ENCODE assay signal across 18 cellular contexts in genomic region chr9:96230002-96230401, GRCh38.
DNase-seq lines count a peak whose midpoint lies in the region; FAIRE-seq and TF ChIP-seq lines count a peak whose summit lies in the region.
"Had no signal": no experiment of that assay in that cellular context is flagged by ENCODE, and none has a peak within 500 bp of the region (broad histone marks: within the 10 kb centered on the region; RNA-seq: fewer than 3 reads in every experiment).

No MANE protein-coding gene starts in this region.

- peaks cover 5% of the 10 kb centered on the region for H3K4me1 Mint-ChIP-seq in endodermal cell
- peaks cover 6% of the 10 kb centered on the region for H3K4me1 Mint-ChIP-seq in type B pancreatic cell (ENCODE audit: unreplicated experiment)

- H3F3A ChIP-seq in Loucy (ENCODE audit: low read depth), result no peaks in the 10 kb centered on the region

- no peak overlapping the region for H2AFZ ChIP-seq in Loucy (ENCODE audit: low read length)
- H2AFZ ChIP-seq: PC-9 had no signal

- peaks cover 9% of the 10 kb centered on the region for H3K9me3 Mint-ChIP-seq in endodermal cell
- peaks cover 4% of the 10 kb centered on the region for H3K9me3 Mint-ChIP-seq in type B pancreatic cell

- H3K4me3 ChIP-seq in Loucy (ENCODE audit: low read length, poor library complexity, severe bottlenecking), result no peak overlapping the region
- no peak overlapping the region for H3K4me3 ChIP-seq in endodermal cell (ENCODE audit: low read length)
- H3K4me3 ChIP-seq: PC-9, SJSA1 had no signal

- no peak overlapping the region for H3K27ac ChIP-seq in endodermal cell (ENCODE audit: low read depth, low read length)
- H3K27ac ChIP-seq: PC-9, SJSA1 had no signal

- no peak overlapping the region for H3K27ac Mint-ChIP-seq in endodermal cell
- H3K27ac Mint-ChIP-seq in type B pancreatic cell, result no peak overlapping the region

- H3K4me2 ChIP-seq in Loucy (ENCODE audit: low read depth, low read length, poor library complexity, severe bottlenecking), result no peak overlapping the region
- H3K4me2 ChIP-seq: PC-9 had no signal

- no peak for TF ChIP-seq POLR2A in H54 (IDR thresholded peaks at IDR 0.05; ENCODE audit: low read depth, low read length)

- H3K79me2 ChIP-seq in Loucy (ENCODE audit: insufficient read depth, low read length), result no peaks in the 10 kb centered on the region

- H4K20me1 ChIP-seq in Loucy (ENCODE audit: insufficient read depth, low read length, poor library complexity, severe bottlenecking), result no peaks in the 10 kb centered on the region

- H3K27me3 Mint-ChIP-seq in endodermal cell (ENCODE audit: insufficient read depth) (peaks cover 1% of the 10 kb centered on the region), type B pancreatic cell (peaks cover 5% of the 10 kb centered on the region)

- FAIRE-seq in H54 (lab: Jason Lieb, UNC), result peak; percentile 65
- FAIRE-seq: GM12891, GM18507 had no signal

- no peaks in the 10 kb centered on the region; the same call in 1 of the 2 replicates for H3K9me3 ChIP-seq in Loucy (ENCODE audit: insufficient read depth, low read depth, low read length)
- H3K9me3 ChIP-seq in endodermal cell (ENCODE audit: control insufficient read depth, low read length), result peaks cover 3% of the 10 kb centered on the region
- H3K9me3 ChIP-seq: SJSA1 had no signal

- DNase-seq in H54 (ENCODE audit: insufficient read length, low spot score), result no peak
- DNase-seq in endodermal cell, result no peak
- DNase-seq in type B pancreatic cell (ENCODE audit: extremely low spot score, unreplicated experiment), result no peak
- DNase-seq in AML-193 (lab: John Stamatoyannopoulos, UW), result no peak
- DNase-seq in mucosa of gallbladder (ENCODE audit: low spot score), result no peak
- DNase-seq in UCSD-AML1 (lab: John Stamatoyannopoulos, UW; ENCODE audit: unreplicated experiment), result no peak
- DNase-seq: DMS 273 treated with DMSO at 0.1 percent for 48 hours, Kasumi-1, NCI-H1092 treated with DMSO at 0.1 percent for 48 hours, NCI-H146, NCI-H2029 treated with DMSO at 0.1 percent for 48 hours, NCI-H2171, NCI-H526, PC-9 had no signal

- H3K4me1 ChIP-seq in Loucy (ENCODE audit: insufficient read depth, low read length, poor library complexity, severe bottlenecking), result no peaks in the 10 kb centered on the region
- H3K4me1 ChIP-seq in endodermal cell (ENCODE audit: control insufficient read depth, insufficient read depth, low read length), result no peaks in the 10 kb centered on the region
- H3K4me1 ChIP-seq: SJSA1 had no signal

- H3K4me3 Mint-ChIP-seq in endodermal cell, result no peak overlapping the region
- H3K4me3 Mint-ChIP-seq in type B pancreatic cell, result no peak overlapping the region

- H3K27me3 ChIP-seq in Loucy (ENCODE audit: insufficient read depth, low read length, poor library complexity, severe bottlenecking) (peaks cover 30% of the 10 kb centered on the region), endodermal cell (ENCODE audit: control insufficient read depth, insufficient read depth, low read length, poor library complexity, severe bottlenecking) (no peaks in the 10 kb centered on the region)
- H3K27me3 ChIP-seq: SJSA1 had no signal

- H3K9ac ChIP-seq in Loucy (ENCODE audit: low read depth, low read length, poor library complexity, severe bottlenecking) (no peak overlapping the region), endodermal cell (ENCODE audit: extremely low read depth, low read length, poor library complexity, severe bottlenecking) (no peak overlapping the region)

- 90% methylated on average over 2 of the region's 2 CpGs for WGBS in endodermal cell (ENCODE audit: insufficient coverage in 1 of 2, insufficient read length in 1 of 2), 2 experiments

- H3K36me3 ChIP-seq in Loucy (ENCODE audit: insufficient read depth, low read length) (no peaks in the 10 kb centered on the region), endodermal cell (ENCODE audit: control insufficient read depth, insufficient read depth, low read length) (no peaks in the 10 kb centered on the region)
- H3K36me3 ChIP-seq: SJSA1 had no signal

- TF ChIP-seq CTCF in Loucy (conservative IDR thresholded peaks at IDR 0.05; ENCODE audit: low read length) (0 out of 2 replicates have a peak, but pooled peaks have one; percentile 14), endodermal cell (conservative IDR thresholded peaks at IDR 0.05) (peak; percentile 54), type B pancreatic cell (conservative IDR thresholded peaks at IDR 0.05) (peak; percentile 55)

- no peaks in the 10 kb centered on the region for H3K9me2 ChIP-seq in Loucy (replicated peaks; ENCODE audit: low read depth, low read length)

- H3K36me3 Mint-ChIP-seq in endodermal cell (ENCODE audit: low read depth), result no peaks in the 10 kb centered on the region
- peaks cover 4% of the 10 kb centered on the region for H3K36me3 Mint-ChIP-seq in type B pancreatic cell
